22 cellular contexts compared by ENCODE assay signal in the genomic region with DNA sequence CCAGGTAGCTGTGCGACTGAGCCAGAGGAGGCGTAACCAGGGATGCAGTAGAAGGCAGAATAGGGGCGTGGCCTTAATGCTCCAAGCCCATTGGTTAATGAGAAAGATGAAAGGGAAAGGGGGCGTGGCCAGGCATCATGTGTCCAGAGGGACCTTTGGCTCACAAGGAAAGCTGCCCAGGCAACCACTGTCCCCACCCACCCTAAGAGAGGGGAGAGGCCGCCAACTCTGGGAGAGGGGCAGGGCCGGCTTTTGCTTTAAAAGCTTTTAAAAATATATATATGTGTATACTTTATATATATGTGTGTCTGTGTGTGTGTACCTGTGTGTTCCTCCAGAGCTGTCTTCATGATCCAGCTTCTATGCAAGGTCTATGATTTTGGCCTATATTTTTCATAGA. TPM values are rescaled to one million over a fixed set of nuclear protein-coding genes. Genes with fewer than 3 reads are reported as not detected.
"Had no signal": no experiment of that assay in that cellular context is flagged by ENCODE, and none has a peak within 500 bp of the region (broad histone marks: within the 10 kb centered on the region; RNA-seq: fewer than 3 reads in every experiment).

A gene with protein sequence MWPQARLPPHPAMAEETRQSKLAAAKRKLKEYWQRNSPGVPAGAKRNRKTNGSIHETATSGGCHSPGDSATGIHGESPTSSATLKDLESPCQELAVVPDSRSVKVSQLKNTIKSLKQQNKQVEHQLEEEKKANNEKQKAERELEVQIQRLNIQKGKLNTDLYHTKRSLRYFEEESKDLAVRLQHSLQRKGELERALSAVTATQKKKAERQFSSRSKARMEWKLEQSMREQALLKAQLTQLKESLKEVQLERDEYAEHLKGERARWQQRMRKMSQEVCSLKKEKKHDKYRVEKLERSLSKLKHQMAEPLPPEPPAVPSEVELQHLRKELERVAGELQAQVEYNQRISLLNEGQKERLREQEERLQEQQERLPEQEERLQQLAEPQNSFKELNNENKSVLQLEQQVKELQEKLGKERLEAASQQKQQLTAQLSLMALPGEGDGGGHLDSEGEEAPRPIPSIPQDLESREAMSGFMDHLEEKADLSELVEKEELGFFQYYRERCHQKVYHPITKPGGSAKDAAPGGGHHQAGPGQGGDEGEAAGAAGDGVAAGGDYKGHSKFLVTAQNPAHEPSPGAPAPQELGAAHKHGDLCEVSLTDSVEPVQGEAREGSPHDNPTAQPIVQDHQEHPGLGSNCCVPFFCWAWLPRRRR (minus strand): TSS at position 18 of the 400 bp plus-strand sequence. CDS start 62 bp downstream, outside the sequence.

RNA-seq across cellular contexts. Expression of the gene that starts here (rescaled TPM):
- total RNA-seq: heart right ventricle; hepatocyte; left colon; left lung; liver; lower lobe of right lung; mucosa of descending colon; myocyte; naive thymus-derived CD4-positive, alpha-beta T cell; natural killer cell treated with Interleukin-12 subunit alpha and Interleukin-12 subunit beta and Interleukin-15 and Interleukin-18, amount 100 ng/mL, for 72 hours; omental fat pad; ovary; spleen; subcutaneous adipose tissue; suprapubic skin; tibial nerve; ureter; uterus had no signal
- polyA plus RNA-seq: heart right ventricle; hepatocyte; keratinocyte; liver; mammary epithelial cell; naive thymus-derived CD4-positive, alpha-beta T cell; neural cell; ovary; small intestine had no signal
